Comparison of ENCODE assay signal across 24 cellular contexts in the genomic region with DNA sequence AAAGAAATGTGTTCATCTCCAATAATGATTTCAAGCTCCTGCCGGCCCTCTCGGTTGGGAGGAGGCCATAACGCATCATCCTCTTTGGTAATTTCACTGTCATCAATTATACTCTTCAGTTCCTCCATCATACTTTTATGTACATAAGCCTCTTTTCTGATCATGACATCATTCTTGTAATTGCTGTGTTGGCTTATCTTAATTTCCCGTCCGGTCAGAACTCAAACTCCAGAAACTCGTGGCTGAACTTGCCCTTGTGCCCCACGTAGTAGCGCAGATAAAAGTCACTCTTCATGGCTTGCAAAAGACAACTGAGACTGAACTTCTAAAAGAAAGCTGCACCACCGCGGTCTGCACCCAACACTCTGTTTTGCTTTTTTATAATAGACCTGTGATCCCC. TPM values are rescaled to one million over a fixed set of nuclear protein-coding genes. Genes with fewer than 3 reads are reported as not detected.
DNase-seq lines count a peak whose midpoint lies in the region; ATAC-seq, FAIRE-seq and TF ChIP-seq lines count a peak whose summit lies in the region.
"Had no signal": no experiment of that assay in that cellular context is flagged by ENCODE, and none has a peak within 500 bp of the region (broad histone marks: within the 10 kb centered on the region; RNA-seq: fewer than 3 reads in every experiment).

No MANE protein-coding gene starts in this region.

- H3K27ac ChIP-seq in liver (ENCODE audit: low read depth in 1 of 2, low read length in 2 of 2) (no peak overlapping the region), small intestine (ENCODE audit: low read depth in 1 of 2, low read length in 1 of 2) (peak overlapping the region in 1 of 2 donors; percentile 41)
- H3K27ac ChIP-seq: KMS-11, SK-N-MC had no signal

- no peak for DNase-seq in stimulated activated naive CD8-positive, alpha-beta T cell treated with anti-CD3 and anti-CD28 coated beads, Interleukin-15, Interleukin-2, amounts not matched to agents 100 U/mL and 50 U/mL, for 24 hours
- DNase-seq in T-helper 17 cell: no peak
- peak; percentile 71 for DNase-seq in small intestine
- DNase-seq in T-helper 2 cell: no peak
- no peak for DNase-seq in Right ventricle myocardium inferior (ENCODE audit: missing footprints)
- DNase-seq: C1 segment of cervical spinal cord, Calu3, DMS79 treated with DMSO at 0.1 percent for 48 hours, GF-D8, H7, IMR-90, MM.1S, NCI-H2029, NCI-H446 treated with DMSO at 0.1 percent for 48 hours, NCI-H526, Peyer's patch, SIG-M5 had no signal

- H3K4me1 Mint-ChIP-seq in stimulated activated naive CD8-positive, alpha-beta T cell treated with anti-CD3 and anti-CD28 coated beads, Interleukin-15, Interleukin-2, amounts not matched to agents 100 ng/mL and 50 ng/mL, for 24 hours (ENCODE audit: low read depth): peaks cover 3% of the 10 kb centered on the region
- peaks cover 4% of the 10 kb centered on the region for H3K4me1 Mint-ChIP-seq in T-helper 17 cell

- H3K9me3 Mint-ChIP-seq in stimulated activated naive CD8-positive, alpha-beta T cell treated with anti-CD3 and anti-CD28 coated beads, Interleukin-15, Interleukin-2, amounts not matched to agents 100 ng/mL and 50 ng/mL, for 24 hours: no peaks in the 10 kb centered on the region

- ATAC-seq in stimulated activated naive CD8-positive, alpha-beta T cell treated with anti-CD3 and anti-CD28 coated beads, Interleukin-15, Interleukin-2, amounts not matched to agents 100 U/mL and 50 U/mL, for 24 hours: no peak
- ATAC-seq in T-helper 17 cell: no peak
- ATAC-seq in GM21367 (IDR thresholded peaks at IDR 0.05; ENCODE audit: unreplicated experiment): no peak
- ATAC-seq in Right ventricle myocardium inferior: no peak

- no peaks in the 10 kb centered on the region for H3K27me3 Mint-ChIP-seq in stimulated activated naive CD8-positive, alpha-beta T cell treated with anti-CD3 and anti-CD28 coated beads, Interleukin-15, Interleukin-2, amounts not matched to agents 100 ng/mL and 50 ng/mL, for 24 hours
- H3K27me3 Mint-ChIP-seq in T-helper 17 cell: no peaks in the 10 kb centered on the region

- H3K36me3 ChIP-seq in liver (ENCODE audit: control insufficient read depth in 4 of 4, insufficient read depth in 3 of 4, low read depth in 1 of 4, low read length in 3 of 4) (peaks cover 6 to 30% (median 20%) of the 10 kb centered on the region in 4 donors), small intestine (ENCODE audit: control insufficient read depth in 2 of 2, insufficient read depth in 2 of 2, low read length in 2 of 2) (peaks cover 5 to 11% of the 10 kb centered on the region in 2 donors)

- H3K27ac Mint-ChIP-seq in stimulated activated naive CD8-positive, alpha-beta T cell treated with anti-CD3 and anti-CD28 coated beads, Interleukin-15, Interleukin-2, amounts not matched to agents 100 ng/mL and 50 ng/mL, for 24 hours: peak overlapping the region; percentile 57
- H3K27ac Mint-ChIP-seq in T-helper 17 cell: peak overlapping the region; percentile 24

- H3K36me3 Mint-ChIP-seq in stimulated activated naive CD8-positive, alpha-beta T cell treated with anti-CD3 and anti-CD28 coated beads, Interleukin-15, Interleukin-2, amounts not matched to agents 100 ng/mL and 50 ng/mL, for 24 hours (ENCODE audit: low read depth): peaks cover 30% of the 10 kb centered on the region
- H3K36me3 Mint-ChIP-seq in T-helper 17 cell (ENCODE audit: low read depth): peaks cover 2% of the 10 kb centered on the region

- 75% methylated on average over 10 of the region's 10 CpGs for WGBS in liver
- 60 to 80% (median 67%) methylated on average over 10 of the region's 10 CpGs for WGBS in small intestine, 3 donors

- intact Hi-C loops in Right ventricle myocardium inferior (cut with DNase I): no loop called here

- TF ChIP-seq RAD21 in liver (IDR thresholded peaks at IDR 0.05): no peak

- H3K4me3 ChIP-seq in liver (ENCODE audit: low read depth in 1 of 3, low read length in 3 of 3) (no peak overlapping the region), small intestine (ENCODE audit: low read depth in 1 of 2, low read length in 2 of 2) (no peak overlapping the region)
- H3K4me3 ChIP-seq: Peyer's patch, SK-N-MC had no signal

- H3K27me3 ChIP-seq in liver (ENCODE audit: control insufficient read depth in 4 of 4, insufficient read depth in 4 of 4, low read length in 3 of 4) (no peaks in the 10 kb centered on the region), small intestine (ENCODE audit: control insufficient read depth in 2 of 2, insufficient read depth in 2 of 2, low read length in 2 of 2) (no peaks in the 10 kb centered on the region)
- H3K27me3 ChIP-seq: Peyer's patch had no signal

- H3K4me1 ChIP-seq in liver (ENCODE audit: control insufficient read depth in 4 of 4, insufficient read depth in 4 of 4, low read length in 3 of 4) (peaks cover 1 to 20% (median 15%) of the 10 kb centered on the region in 4 donors), small intestine (ENCODE audit: control insufficient read depth in 2 of 2, insufficient read depth in 1 of 2, low read depth in 1 of 2, low read length in 1 of 2) (no peaks in the 10 kb centered on the region)
- H3K4me1 ChIP-seq: Peyer's patch had no signal

- no peak for TF ChIP-seq CTCF in liver (IDR thresholded peaks at IDR 0.05; ENCODE audit: low read depth, low read length, missing input control)

- no peak overlapping the region for H3K4me3 Mint-ChIP-seq in stimulated activated naive CD8-positive, alpha-beta T cell treated with anti-CD3 and anti-CD28 coated beads, Interleukin-15, Interleukin-2, amounts not matched to agents 100 ng/mL and 50 ng/mL, for 24 hours
- H3K4me3 Mint-ChIP-seq in T-helper 17 cell: no peak overlapping the region

- no peak for FAIRE-seq in small intestine (lab: Jason Lieb, UNC)
- FAIRE-seq: GM12891, HTR-8/SVneo had no signal

- no peak overlapping the region for H3K9ac ChIP-seq in liver (ENCODE audit: low read depth in 1 of 2, low read length in 2 of 2)
- H3K9ac ChIP-seq: KMS-11 had no signal

- no peaks in the 10 kb centered on the region for H3K9me3 ChIP-seq in T-helper 17 cell (ENCODE audit: control insufficient read depth, low read length, poor library complexity, severe bottlenecking)
- no peaks in the 10 kb centered on the region for H3K9me3 ChIP-seq in liver (ENCODE audit: control insufficient read depth in 4 of 4, low read length in 3 of 4)
- H3K9me3 ChIP-seq in small intestine (ENCODE audit: control insufficient read depth, low read depth): no peaks in the 10 kb centered on the region
- H3K9me3 ChIP-seq: Peyer's patch had no signal

TF ChIP-seq in liver, 16 proteins besides CTCF, POLR2A, EP300 and RAD21 (continues in another document):
- TF ChIP-seq ATF3 (IDR thresholded peaks at IDR 0.05) (no peak), HNF4G (IDR thresholded peaks at IDR 0.05) (no peak), RXRA (IDR thresholded peaks at IDR 0.05) (peak in 1 of 2 donors; percentile 7), GABPA (IDR thresholded peaks at IDR 0.05 in 1 of 2, conservative IDR thresholded peaks at IDR 0.05 in 1 of 2) (no peak), YY1 (IDR thresholded peaks at IDR 0.05) (no peak), SP1 (IDR thresholded peaks at IDR 0.05) (no peak), FOXA2 (IDR thresholded peaks at IDR 0.05) (no peak), MAX (IDR thresholded peaks at IDR 0.05) (no peak)
- TF ChIP-seq, protein P1, sequence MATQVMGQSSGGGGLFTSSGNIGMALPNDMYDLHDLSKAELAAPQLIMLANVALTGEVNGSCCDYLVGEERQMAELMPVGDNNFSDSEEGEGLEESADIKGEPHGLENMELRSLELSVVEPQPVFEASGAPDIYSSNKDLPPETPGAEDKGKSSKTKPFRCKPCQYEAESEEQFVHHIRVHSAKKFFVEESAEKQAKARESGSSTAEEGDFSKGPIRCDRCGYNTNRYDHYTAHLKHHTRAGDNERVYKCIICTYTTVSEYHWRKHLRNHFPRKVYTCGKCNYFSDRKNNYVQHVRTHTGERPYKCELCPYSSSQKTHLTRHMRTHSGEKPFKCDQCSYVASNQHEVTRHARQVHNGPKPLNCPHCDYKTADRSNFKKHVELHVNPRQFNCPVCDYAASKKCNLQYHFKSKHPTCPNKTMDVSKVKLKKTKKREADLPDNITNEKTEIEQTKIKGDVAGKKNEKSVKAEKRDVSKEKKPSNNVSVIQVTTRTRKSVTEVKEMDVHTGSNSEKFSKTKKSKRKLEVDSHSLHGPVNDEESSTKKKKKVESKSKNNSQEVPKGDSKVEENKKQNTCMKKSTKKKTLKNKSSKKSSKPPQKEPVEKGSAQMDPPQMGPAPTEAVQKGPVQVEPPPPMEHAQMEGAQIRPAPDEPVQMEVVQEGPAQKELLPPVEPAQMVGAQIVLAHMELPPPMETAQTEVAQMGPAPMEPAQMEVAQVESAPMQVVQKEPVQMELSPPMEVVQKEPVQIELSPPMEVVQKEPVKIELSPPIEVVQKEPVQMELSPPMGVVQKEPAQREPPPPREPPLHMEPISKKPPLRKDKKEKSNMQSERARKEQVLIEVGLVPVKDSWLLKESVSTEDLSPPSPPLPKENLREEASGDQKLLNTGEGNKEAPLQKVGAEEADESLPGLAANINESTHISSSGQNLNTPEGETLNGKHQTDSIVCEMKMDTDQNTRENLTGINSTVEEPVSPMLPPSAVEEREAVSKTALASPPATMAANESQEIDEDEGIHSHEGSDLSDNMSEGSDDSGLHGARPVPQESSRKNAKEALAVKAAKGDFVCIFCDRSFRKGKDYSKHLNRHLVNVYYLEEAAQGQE (IDR thresholded peaks at IDR 0.05): no peak

RNA-seq across cellular contexts. Expression of gene TMEM220, which starts 13.6 kb away (rescaled TPM):
- total RNA-seq in T-helper 17 cell: under 1 TPM; 0.77 to 0.81 TPM
- 10 to 100 TPM; 19.6 to 27.5 TPM for total RNA-seq in liver
- 100 to 1,000 TPM in 1 of 2 donors, 10 to 100 TPM in 1; 30.0 to 126 TPM for polyA plus RNA-seq in liver
- 10 to 100 TPM; 12.4 to 61.3 (median 38.0) TPM for polyA plus RNA-seq in small intestine
- total RNA-seq in Right ventricle myocardium inferior: 9.8 TPM
- total RNA-seq: Calu3 had no signal

RNA-seq across cellular contexts. Expression of gene ADPRM, which starts 18.8 kb away (rescaled TPM):
- 10 to 100 TPM; 17.6 to 20.9 TPM for total RNA-seq in T-helper 17 cell
- total RNA-seq in liver: 1 to 10 TPM; 5.5 to 7.9 TPM
- polyA plus RNA-seq in liver: 10 to 100 TPM in 1 of 2 donors, 1 to 10 TPM in 1; 3.7 to 10.8 TPM
- 10 to 100 TPM in 2 of 3 donors, 1 to 10 TPM in 1; 7.2 to 20.5 (median 11.6) TPM for polyA plus RNA-seq in small intestine
- 3.8 TPM for total RNA-seq in Right ventricle myocardium inferior

RNA-seq across cellular contexts. Expression of gene SCO1, which starts 18.9 kb away (rescaled TPM):
- total RNA-seq in T-helper 17 cell (10 to 100 TPM; 16.4 to 17.7 TPM), liver (10 to 100 TPM; 19.7 to 26.0 TPM), Right ventricle myocardium inferior (30.9 TPM)
- polyA plus RNA-seq in liver (10 to 100 TPM; 18.0 to 33.2 TPM), small intestine (10 to 100 TPM; 15.7 to 26.8 (median 22.8) TPM)

RNA-seq across cellular contexts. Expression of gene MYH3, which starts 59.1 kb away (rescaled TPM):
- total RNA-seq in T-helper 17 cell (1 to 10 TPM; 2.8 to 3.2 TPM), liver (1 to 10 TPM in 1 of 2 donors, under 1 TPM in 1; 0.65 to 2.0 TPM), Right ventricle myocardium inferior (0.43 TPM)
- polyA plus RNA-seq in liver (1 to 10 TPM in 1 of 2 donors, under 1 TPM in 1; 0.43 to 1.3 TPM), small intestine (10 to 100 TPM in 2 of 3 donors, 1 to 10 TPM in 1; 2.0 to 16.2 (median 13.4) TPM)
